15 cellular contexts compared by ENCODE assay signal in the genomic region with DNA sequence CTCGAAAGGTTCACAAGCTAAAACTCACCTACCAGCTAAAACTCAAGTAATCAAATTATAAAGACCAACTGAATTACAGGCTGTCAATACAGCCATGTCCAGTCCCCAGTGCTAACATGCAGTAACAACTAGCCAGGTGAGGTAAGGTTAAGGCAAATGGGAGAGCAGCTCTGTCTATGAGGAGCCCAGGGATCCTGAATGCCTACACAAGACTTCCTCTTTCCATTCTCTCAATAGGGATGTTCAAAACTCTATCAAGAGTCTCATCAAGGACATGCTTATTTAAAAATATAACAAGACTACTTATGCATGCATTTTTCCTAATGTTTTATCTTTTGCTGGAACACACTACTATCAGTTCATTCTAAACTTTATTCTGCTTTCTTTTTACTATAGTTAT. TPM values are rescaled to one million over a fixed set of nuclear protein-coding genes. Genes with fewer than 3 reads are reported as not detected.
DNase-seq lines count a peak whose midpoint lies in the region; ATAC-seq and TF ChIP-seq lines count a peak whose summit lies in the region.
"Had no signal": no experiment of that assay in that cellular context is flagged by ENCODE, and none has a peak within 500 bp of the region (broad histone marks: within the 10 kb centered on the region; RNA-seq: fewer than 3 reads in every experiment).

No MANE protein-coding gene starts in this region.

- H3K27me3 Mint-ChIP-seq in WTC11 (ENCODE audit: low read depth), result no peaks in the 10 kb centered on the region
- H3K27me3 Mint-ChIP-seq: B cell had no signal

- no peak overlapping the region for H3K4me3 ChIP-seq in left ventricle myocardium inferior
- no peak overlapping the region for H3K4me3 ChIP-seq in osteoblast (ENCODE audit: insufficient read depth, low read length)
- H3K4me3 ChIP-seq in PC-9, result no peak overlapping the region
- H3K4me3 ChIP-seq: BLaER1 treated with 17β-estradiol and CSF1 and Interleukin-3, amounts not matched to agents 10 nM and 100 nM had no signal

- H3K27ac Mint-ChIP-seq in WTC11, result peak overlapping the region; percentile 90
- H3K27ac Mint-ChIP-seq: B cell; CD8-positive, alpha-beta T cell had no signal

- BruUV-seq in PC-9 (replicated peaks; lab: Mats Ljungman, UMichigan), result no TSS peak

- DNase-seq in left ventricle myocardium inferior (no peak), Right ventricle myocardium inferior (ENCODE audit: missing footprints) (no peak), MV-4-11 (lab: John Stamatoyannopoulos, UW) (peak; percentile 10), WTC11 (ENCODE audit: low spot score) (no peak), osteoblast (ENCODE audit: insufficient read length, low spot score, missing footprints) (peak; percentile 27), PC-9 (no peak), GM20000 (ENCODE audit: low spot score) (no peak)
- DNase-seq: Calu3; CD8-positive, alpha-beta T cell; HCEC 1CT; IMR-90; KBM-7 had no signal

- H3K27ac ChIP-seq in left ventricle myocardium inferior (replicated peaks), result peak overlapping the region; percentile 65
- no peak overlapping the region for H3K27ac ChIP-seq in osteoblast (ENCODE audit: low read depth, low read length)
- H3K27ac ChIP-seq in PC-9, result no peak overlapping the region
- H3K27ac ChIP-seq: BLaER1 treated with 17β-estradiol and CSF1 and Interleukin-3, amounts not matched to agents 10 nM and 100 nM had no signal

- H3K79me2 ChIP-seq in osteoblast (ENCODE audit: insufficient read depth, low read length), result peaks cover 84% of the 10 kb centered on the region
- H3K79me2 ChIP-seq in PC-9 (ENCODE audit: low read depth), result peaks cover 96% of the 10 kb centered on the region

- peaks cover 24% of the 10 kb centered on the region for H4K20me1 ChIP-seq in osteoblast (ENCODE audit: insufficient read depth, low read length)
- peaks cover 76% of the 10 kb centered on the region for H4K20me1 ChIP-seq in PC-9 (ENCODE audit: insufficient read depth)

- H3K36me3 ChIP-seq in left ventricle myocardium inferior, result no peaks in the 10 kb centered on the region
- no peaks in the 10 kb centered on the region for H3K36me3 ChIP-seq in osteoblast (ENCODE audit: insufficient read depth, low read length)
- H3K36me3 ChIP-seq in PC-9 (ENCODE audit: low read depth), result peaks cover 13% of the 10 kb centered on the region

- H2AFZ ChIP-seq in osteoblast (ENCODE audit: low read length) (no peak overlapping the region), PC-9 (no peak overlapping the region)

- no peak overlapping the region for H3K4me2 ChIP-seq in osteoblast (ENCODE audit: insufficient read depth, low read length)
- H3K4me2 ChIP-seq in PC-9, result no peak overlapping the region
- H3K4me2 ChIP-seq: BLaER1 treated with 17β-estradiol and CSF1 and Interleukin-3, amounts not matched to agents 10 nM and 100 nM had no signal

- POLR2A ChIA-PET in WTC11 (lab: Charles Lee), result no interaction called here
- POLR2A ChIA-PET in PC-9 (lab: Charles Lee; ENCODE audit: unreplicated experiment), result no interaction called here

- H3K27me3 ChIP-seq in left ventricle myocardium inferior (ENCODE audit: low read depth), result no peaks in the 10 kb centered on the region
- no peaks in the 10 kb centered on the region for H3K27me3 ChIP-seq in osteoblast (ENCODE audit: insufficient read depth, low read length)
- H3K27me3 ChIP-seq in PC-9 (ENCODE audit: insufficient read depth, low read depth), result no peaks in the 10 kb centered on the region
- H3K27me3 ChIP-seq: BLaER1 treated with 17β-estradiol and CSF1 and Interleukin-3, amounts not matched to agents 10 nM and 100 nM had no signal

- CTCF ChIA-PET in WTC11 (lab: Charles Lee), result no interaction called here
- CTCF ChIA-PET in PC-9 (lab: Charles Lee), result no interaction called here

- no peak for ATAC-seq in Right ventricle myocardium inferior
- ATAC-seq in WTC11, result 0 out of 2 replicates have a peak, but pooled peaks have one; percentile 18
- ATAC-seq in HG02623 (IDR thresholded peaks at IDR 0.05; ENCODE audit: unreplicated experiment), result no peak
- ATAC-seq: CD8-positive, alpha-beta T cell had no signal

- peaks cover 19% of the 10 kb centered on the region for H3K36me3 Mint-ChIP-seq in WTC11

- H3K9me2 ChIP-seq in PC-9 (ENCODE audit: insufficient read depth), result no peaks in the 10 kb centered on the region

- no peak overlapping the region for H3K4me3 Mint-ChIP-seq in WTC11
- H3K4me3 Mint-ChIP-seq: B cell; CD8-positive, alpha-beta T cell had no signal

- H3K4me1 ChIP-seq in left ventricle myocardium inferior (peaks cover 89% of the 10 kb centered on the region), osteoblast (ENCODE audit: insufficient read depth, low read length) (no peaks in the 10 kb centered on the region), PC-9 (replicated peaks; ENCODE audit: insufficient read depth) (no peaks in the 10 kb centered on the region)

- H3K9me3 Mint-ChIP-seq in WTC11, result peaks cover 14% of the 10 kb centered on the region
- H3K9me3 Mint-ChIP-seq: CD8-positive, alpha-beta T cell had no signal

- H3F3A ChIP-seq in PC-9 (ENCODE audit: insufficient read depth, low read depth), result no peaks in the 10 kb centered on the region

- intact Hi-C loops in left ventricle myocardium inferior (cut with micrococcal nuclease), result no loop called here
- intact Hi-C loops in Right ventricle myocardium inferior (cut with DNase I), result no loop called here
- intact Hi-C loops in PC-9 (cut with micrococcal nuclease; ENCODE audit: unreplicated experiment), result no loop called here

- H3K4me1 Mint-ChIP-seq in WTC11, result peaks cover 59% of the 10 kb centered on the region

- TF ChIP-seq CTCF in left ventricle myocardium inferior (IDR thresholded peaks at IDR 0.05; ENCODE audit: borderline replicate concordance) (no peak), WTC11 (IDR thresholded peaks at IDR 0.05) (no peak), osteoblast (IDR thresholded peaks at IDR 0.05; ENCODE audit: extremely low read depth, low read depth, low read length) (no peak), PC-9 (conservative IDR thresholded peaks at IDR 0.05) (no peak), GM20000 (IDR thresholded peaks at IDR 0.05; ENCODE audit: extremely low read depth, missing control alignments) (no peak)

- H3K9me3 ChIP-seq in left ventricle myocardium inferior (replicated peaks), result no peaks in the 10 kb centered on the region
- no peaks in the 10 kb centered on the region for H3K9me3 ChIP-seq in osteoblast (ENCODE audit: low read depth, low read length)
- no peaks in the 10 kb centered on the region; the same call in none of the 2 replicates for H3K9me3 ChIP-seq in PC-9 (ENCODE audit: insufficient read depth, low read depth)

TF ChIP-seq in WTC11, 78 proteins besides CTCF, POLR2A, EP300 and RAD21 (continues in another document):
- TF ChIP-seq, protein P1, sequence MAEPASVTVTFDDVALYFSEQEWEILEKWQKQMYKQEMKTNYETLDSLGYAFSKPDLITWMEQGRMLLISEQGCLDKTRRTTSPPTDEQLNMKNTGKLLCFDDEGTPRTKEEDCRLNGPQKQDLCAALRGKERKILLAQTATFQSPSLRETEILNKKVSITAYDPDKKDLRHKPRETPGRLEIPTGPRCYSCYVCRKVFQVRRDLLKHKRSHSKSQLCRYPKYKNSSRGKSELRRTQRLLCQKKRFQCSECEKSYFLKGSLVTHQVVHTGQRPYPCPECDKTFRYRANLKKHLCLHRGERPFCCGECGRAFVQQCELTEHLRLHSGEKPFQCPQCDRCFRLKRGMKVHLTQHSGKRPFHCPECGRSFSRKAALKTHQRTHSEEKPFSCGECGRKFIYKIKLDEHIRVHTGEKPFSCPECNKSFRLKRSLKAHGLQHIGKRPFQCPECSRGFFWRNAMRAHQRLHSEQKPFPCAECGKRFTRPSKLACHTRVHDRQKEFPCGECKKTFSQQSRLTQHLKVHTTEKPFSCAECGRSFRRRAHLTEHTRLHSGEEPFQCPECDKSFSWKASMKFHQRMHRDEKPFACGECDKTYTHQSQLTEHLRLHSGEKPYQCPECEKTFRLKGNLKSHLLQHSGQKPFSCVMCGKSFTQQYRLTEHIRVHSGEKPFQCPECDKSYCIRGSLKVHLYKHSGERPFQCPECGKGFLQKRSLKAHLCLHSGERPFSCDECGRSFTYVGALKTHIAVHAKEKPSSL (CRISPR knock-in tag; conservative IDR thresholded peaks at IDR 0.05), result no peak
- TF ChIP-seq, protein P2, sequence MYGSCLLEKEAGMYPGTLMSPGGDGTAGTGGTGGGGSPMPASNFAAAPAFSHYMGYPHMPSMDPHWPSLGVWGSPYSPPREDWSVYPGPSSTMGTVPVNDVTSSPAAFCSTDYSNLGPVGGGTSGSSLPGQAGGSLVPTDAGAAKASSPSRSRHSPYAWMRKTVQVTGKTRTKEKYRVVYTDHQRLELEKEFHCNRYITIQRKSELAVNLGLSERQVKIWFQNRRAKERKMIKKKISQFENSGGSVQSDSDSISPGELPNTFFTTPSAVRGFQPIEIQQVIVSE (CRISPR knock-in tag; IDR thresholded peaks at IDR 0.05; ENCODE audit: borderline replicate concordance), result no peak
- TF ChIP-seq EMX1 (CRISPR knock-in tag; IDR thresholded peaks at IDR 0.05) (no peak), ZNF671 (CRISPR knock-in tag; IDR thresholded peaks at IDR 0.05) (no peak), ZNF416 (CRISPR knock-in tag; IDR thresholded peaks at IDR 0.05) (no peak), ELF4 (CRISPR knock-in tag; IDR thresholded peaks at IDR 0.05; ENCODE audit: low read depth) (no peak), NFYB (CRISPR knock-in tag; conservative IDR thresholded peaks at IDR 0.05; ENCODE audit: low read depth) (no peak), ZNF138 (CRISPR knock-in tag; conservative IDR thresholded peaks at IDR 0.05) (no peak), ZNF121 (CRISPR knock-in tag; IDR thresholded peaks at IDR 0.05) (no peak), SMAD3 (CRISPR knock-in tag; IDR thresholded peaks at IDR 0.05; ENCODE audit: borderline replicate concordance) (no peak), JUN (CRISPR knock-in tag; IDR thresholded peaks at IDR 0.05) (no peak), SP1 (CRISPR knock-in tag; conservative IDR thresholded peaks at IDR 0.05) (no peak), ZNF396 (CRISPR knock-in tag; IDR thresholded peaks at IDR 0.05; ENCODE audit: borderline replicate concordance) (no peak), HMGA2 (CRISPR knock-in tag; IDR thresholded peaks at IDR 0.05) (no peak), ZNF232 (CRISPR knock-in tag; IDR thresholded peaks at IDR 0.05) (no peak), GABPB1 (CRISPR knock-in tag; IDR thresholded peaks at IDR 0.05) (no peak)

RNA-seq across cellular contexts. Expression of a gene that starts 20.4 kb away (rescaled TPM):
- total RNA-seq in left ventricle myocardium inferior (42.8 TPM), Right ventricle myocardium inferior (49.8 TPM), WTC11 (2021) (27.5 to 38.7 TPM (median 31.1 TPM) in 3 replicates), osteoblast (37.3 and 41.0 TPM in 2 replicates), PC-9 (2021) (47.8 and 50.5 TPM in 2 replicates)

Comparison
In these comparisons a context has a peak if more than half of its experiments do, and no peak if none do; other contexts are left out.
1. DNase-seq: peak in MV-4-11 (single experiment) and osteoblast (single experiment); none in left ventricle myocardium inferior (single experiment), Right ventricle myocardium inferior (single experiment), WTC11 (single experiment), PC-9 (0 of 2) and GM20000 (single experiment).